In the genomic region with DNA sequence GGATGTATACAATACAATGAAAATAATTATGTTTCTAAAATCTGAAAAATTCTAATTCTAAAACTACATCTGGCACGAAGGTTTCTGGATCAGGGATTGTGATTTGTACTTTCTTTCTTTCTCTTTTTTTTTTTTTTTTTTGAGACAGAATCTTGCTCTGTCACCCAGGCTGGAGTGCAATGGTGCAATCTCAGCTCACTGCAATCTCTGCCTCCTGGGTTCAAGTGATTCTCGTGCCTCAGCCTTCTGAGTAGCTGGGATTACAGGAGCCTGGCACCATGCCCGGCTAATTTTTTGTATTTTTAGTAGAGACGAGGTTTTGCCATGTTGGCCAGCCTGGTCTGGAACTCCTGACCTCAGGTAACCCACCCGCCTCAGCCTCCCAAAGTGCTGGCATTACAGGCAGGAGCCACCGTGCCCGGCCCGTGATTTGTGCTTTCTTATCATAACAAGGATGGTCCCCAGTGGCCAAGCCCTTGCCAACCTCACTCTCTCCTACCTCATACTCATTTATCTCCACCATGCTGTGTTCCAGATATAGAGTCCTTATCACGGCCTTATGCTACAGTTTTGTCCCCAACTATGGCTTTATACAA, we compare ENCODE assay signal across 8 cellular contexts.
DNase-seq lines count a peak whose midpoint lies in the region; ATAC-seq, FAIRE-seq and TF ChIP-seq lines count a peak whose summit lies in the region.
"Not testable (repeated sequence)": the region's sequence is repeated elsewhere in the genome, so short reads cannot be mapped to it uniquely, and the experiment has no call there.

No MANE protein-coding gene starts in this region.

- H3K36me3 ChIP-seq in SK-N-SH (replicated peaks in 1 of 2; ENCODE audit: control insufficient read depth in 1 of 2, insufficient read depth in 2 of 2, low read length in 1 of 2); astrocyte (ENCODE audit: insufficient read depth, low read length); cardiac muscle cell; right atrium auricular region; uterus: not testable (repeated sequence)

- H3K4me2 ChIP-seq in SK-N-SH (peak overlapping the region; percentile 59), astrocyte (ENCODE audit: low read length) (peak overlapping the region; percentile 12)

- not testable (repeated sequence) for TF ChIP-seq RAD21 in SK-N-SH (IDR thresholded peaks at IDR 0.05; ENCODE audit: low read length)

- not testable (repeated sequence) for H4K20me1 ChIP-seq in SK-N-SH (ENCODE audit: insufficient read depth); astrocyte (ENCODE audit: insufficient read depth, low read length)

- H3K4me3 ChIP-seq in SK-N-SH (ENCODE audit: low read depth in 2 of 2, low read length in 1 of 2); astrocyte (ENCODE audit: insufficient read depth, low read depth, low read length); cardiac muscle cell; right atrium auricular region; uterus: not testable (repeated sequence)

- TF ChIP-seq POLR2A in uterus (IDR thresholded peaks at IDR 0.05): not testable (repeated sequence)

- H3K4me1 Mint-ChIP-seq in HFFc6 (ENCODE audit: low read depth): peaks cover 49% of the 10 kb centered on the region
- H3K4me1 Mint-ChIP-seq in astrocyte (ENCODE audit: low read depth, unreplicated experiment): peaks cover 10% of the 10 kb centered on the region

- intact Hi-C loops in uterus (cut with DNase I; ENCODE audit: low total_unique reads): not testable (repeated sequence)

- H3K4me1 ChIP-seq in SK-N-SH (ENCODE audit: control insufficient read depth in 1 of 2, insufficient read depth in 2 of 2, low read depth in 1 of 2, low read length in 1 of 2) (peaks cover 18 to 24% of the 10 kb centered on the region in 2 experiments; a peak in 3 of 4 replicates), astrocyte (ENCODE audit: insufficient read depth, low read length) (peaks cover 11% of the 10 kb centered on the region), right atrium auricular region (peaks cover 0 to 27% of the 10 kb centered on the region in 2 donors)
- H3K4me1 ChIP-seq in cardiac muscle cell (ENCODE audit: low read depth); uterus: not testable (repeated sequence)

- not testable (repeated sequence) for H3K9ac ChIP-seq in SK-N-SH; astrocyte (ENCODE audit: low read length)

- H3K27ac ChIP-seq in SK-N-SH (ENCODE audit: low read depth in 2 of 2, low read length in 1 of 2) (peak overlapping the region in 1 of 2 experiments; percentile 70; a peak in 2 of 4 replicates), cardiac muscle cell (peak overlapping the region; percentile 78), right atrium auricular region (peak overlapping the region; percentile 85 to 92), substantia nigra (ENCODE audit: low read depth, low read length, poor library complexity, severe bottlenecking) (peak overlapping the region; percentile 31), uterus (peak overlapping the region; percentile 12 to 73)
- H3K27ac ChIP-seq in astrocyte (ENCODE audit: low read depth, low read length): not testable (repeated sequence)

- not testable (repeated sequence) for H2AFZ ChIP-seq in SK-N-SH (ENCODE audit: low read depth); astrocyte (ENCODE audit: low read depth, low read length)

- H3K36me3 Mint-ChIP-seq in HFFc6 (ENCODE audit: low read depth); astrocyte (ENCODE audit: low read depth, unreplicated experiment): not testable (repeated sequence)

- POLR2A ChIA-PET in SK-N-SH (lab: Yijun Ruan, JAX): not testable (repeated sequence)

- not testable (repeated sequence) for FAIRE-seq in astrocyte (lab: Jason Lieb, UNC)

- not testable (repeated sequence) for TF ChIP-seq CTCF in HFFc6 (IDR thresholded peaks at IDR 0.05); SK-N-SH (IDR thresholded peaks at IDR 0.05); astrocyte (IDR thresholded peaks at IDR 0.05; ENCODE audit: insufficient read depth, low read depth, low read length); cardiac muscle cell (IDR thresholded peaks at IDR 0.05; ENCODE audit: low read depth, low read length); right atrium auricular region (IDR thresholded peaks at IDR 0.05); omental fat pad (IDR thresholded peaks at IDR 0.05); uterus (IDR thresholded peaks at IDR 0.05)

- not testable (repeated sequence) for H3F3A ChIP-seq in SK-N-SH (replicated peaks; ENCODE audit: insufficient read depth)

- not testable (repeated sequence) for H3K9me3 Mint-ChIP-seq in HFFc6; astrocyte (ENCODE audit: unreplicated experiment)

- CTCF ChIA-PET in SK-N-SH (lab: Yijun Ruan, JAX): not testable (repeated sequence)

- H3K27me3 Mint-ChIP-seq in HFFc6 (ENCODE audit: insufficient read depth); astrocyte (ENCODE audit: low read depth, unreplicated experiment): not testable (repeated sequence)

- H3K4me3 Mint-ChIP-seq in HFFc6; astrocyte (ENCODE audit: unreplicated experiment): not testable (repeated sequence)

- WGBS in SK-N-SH (ENCODE audit: low lambda C conversion rate): 51% methylated on average over 9 of the region's 9 CpGs

- peak; percentile 42 for ATAC-seq in omental fat pad (ENCODE audit: low FRiP score)

- H3K27me3 ChIP-seq in SK-N-SH (ENCODE audit: insufficient read depth); astrocyte (ENCODE audit: insufficient read depth, low read length); cardiac muscle cell; right atrium auricular region; uterus: not testable (repeated sequence)

- H3K27ac Mint-ChIP-seq in HFFc6: peak overlapping the region; percentile 31
- not testable (repeated sequence) for H3K27ac Mint-ChIP-seq in astrocyte (ENCODE audit: unreplicated experiment)

- not testable (repeated sequence) for TF ChIP-seq EP300 in SK-N-SH (IDR thresholded peaks at IDR 0.05; ENCODE audit: borderline replicate concordance in 1 of 2, low read depth in 1 of 2, low read length in 1 of 2)

- H3K9me2 ChIP-seq in SK-N-SH: not testable (repeated sequence)

- H3K9me3 ChIP-seq in SK-N-SH; astrocyte (ENCODE audit: insufficient read depth, low read depth, low read length); cardiac muscle cell (ENCODE audit: low read depth); right atrium auricular region; uterus: not testable (repeated sequence)

- DNase-seq in HFFc6; astrocyte (ENCODE audit: low read depth); omental fat pad (ENCODE audit: low spot score): not testable (repeated sequence)
- DNase-seq in SK-N-SH (peak; percentile 8), cardiac muscle cell (ENCODE audit: low read depth in 1 of 2, low spot score in 1 of 2) (peak in 1 of 2 donors; percentile 15), right atrium auricular region (ENCODE audit: low spot score) (peak; percentile 65), substantia nigra (lab: John Stamatoyannopoulos, UW) (peak in 3 of 49 donors; percentile 0 to 3 (median 2)), uterus (peak in 1 of 2 donors; percentile 16)

- H3K79me2 ChIP-seq in SK-N-SH (ENCODE audit: insufficient read depth); astrocyte (ENCODE audit: insufficient read depth, low read length): not testable (repeated sequence)
